In the genomic region with DNA sequence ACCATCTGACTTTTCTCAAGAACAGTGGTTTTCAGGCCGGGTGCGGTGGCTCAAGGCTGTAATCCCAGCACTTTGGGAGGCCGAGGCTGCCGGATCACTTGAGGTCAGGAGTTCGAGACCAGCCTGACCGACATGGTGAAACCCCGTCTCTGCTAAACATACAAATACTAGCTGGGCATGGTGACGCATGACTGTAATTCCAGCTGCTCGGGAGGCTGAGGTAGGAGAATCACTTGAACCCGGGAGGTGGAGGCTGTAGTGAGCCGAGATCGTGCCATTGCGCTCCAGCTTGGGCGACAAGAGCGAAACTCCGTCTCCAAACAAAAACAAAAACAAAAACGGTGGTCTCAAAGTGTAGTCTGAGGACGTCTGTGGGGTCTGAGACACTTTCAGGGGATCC, we compare ENCODE assay signal across 1 cellular context.
TF ChIP-seq lines count a peak whose summit lies in the region.
"Not testable (repeated sequence)": the region's sequence is repeated elsewhere in the genome, so short reads cannot be mapped to it uniquely, and the experiment has no call there.

No MANE protein-coding gene starts in this region.

TF ChIP-seq in K562, 482 proteins besides CTCF, POLR2A, EP300 and RAD21:
- TF ChIP-seq HDAC2 (IDR thresholded peaks at IDR 0.05) (peak; percentile 55; the same call in 1 of the 2 replicates), GTF3C2 (IDR thresholded peaks at IDR 0.05; ENCODE audit: borderline replicate concordance, extremely low read depth, insufficient read length) (peak; percentile 14), GABPB1 (CRISPR knock-in tag; IDR thresholded peaks at IDR 0.05) (peak; percentile 55; the same call in 1 of the 2 replicates), ATF3 (IDR thresholded peaks at IDR 0.05) (0 out of 2 replicates have a peak, but pooled peaks have one; percentile 23), ZNF324 (CRISPR knock-in tag; IDR thresholded peaks at IDR 0.05) (peak; percentile 26; the same call in 1 of the 2 replicates), CXXC5 (CRISPR knock-in tag; IDR thresholded peaks at IDR 0.05) (peak; percentile 16; the same call in 1 of the 2 replicates), ZNF583 (CRISPR knock-in tag; IDR thresholded peaks at IDR 0.05) (0 out of 2 replicates have a peak, but pooled peaks have one; percentile 39), HDGF (IDR thresholded peaks at IDR 0.05) (peak; percentile 93), EP400 (IDR thresholded peaks at IDR 0.05) (peak; percentile 9; the same call in 1 of the 2 replicates), ZC3H8 (IDR thresholded peaks at IDR 0.05) (peak; percentile 24; the same call in 1 of the 2 replicates), BCOR (IDR thresholded peaks at IDR 0.05) (peak; percentile 79), NFRKB (IDR thresholded peaks at IDR 0.05; ENCODE audit: low read depth) (0 out of 2 replicates have a peak, but pooled peaks have one; percentile 25), HDAC1 (IDR thresholded peaks at IDR 0.05) (0 out of 4 replicates have a peak, but pooled peaks of 1 of the 2 experiments have one; percentile 49), TAF7 (tag; IDR thresholded peaks at IDR 0.05) (0 out of 2 replicates have a peak, but pooled peaks have one; percentile 25), RBBP5 (IDR thresholded peaks at IDR 0.05; ENCODE audit: borderline replicate concordance, insufficient read depth, low read length, poor library complexity, severe bottlenecking) (peak; percentile 21), ATF7 (IDR thresholded peaks at IDR 0.05) (peak; percentile 18; the same call in 1 of the 2 replicates), MBD1 (CRISPR knock-in tag; IDR thresholded peaks at IDR 0.05) (0 out of 2 replicates have a peak, but pooled peaks have one; percentile 57), CC2D1A (IDR thresholded peaks at IDR 0.05) (0 out of 2 replicates have a peak, but pooled peaks have one; percentile 32), ADNP (tag; IDR thresholded peaks at IDR 0.05) (peak; percentile 71), DPF2 (IDR thresholded peaks at IDR 0.05) (peak; percentile 31), NKRF (IDR thresholded peaks at IDR 0.05; ENCODE audit: borderline replicate concordance) (peak; percentile 43; the same call in 1 of the 2 replicates)
- TF ChIP-seq, protein P1, sequence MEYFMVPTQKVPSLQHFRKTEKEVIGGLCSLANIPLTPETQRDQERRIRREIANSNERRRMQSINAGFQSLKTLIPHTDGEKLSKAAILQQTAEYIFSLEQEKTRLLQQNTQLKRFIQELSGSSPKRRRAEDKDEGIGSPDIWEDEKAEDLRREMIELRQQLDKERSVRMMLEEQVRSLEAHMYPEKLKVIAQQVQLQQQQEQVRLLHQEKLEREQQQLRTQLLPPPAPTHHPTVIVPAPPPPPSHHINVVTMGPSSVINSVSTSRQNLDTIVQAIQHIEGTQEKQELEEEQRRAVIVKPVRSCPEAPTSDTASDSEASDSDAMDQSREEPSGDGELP (CRISPR knock-in tag; IDR thresholded peaks at IDR 0.05; ENCODE audit: borderline replicate concordance), result peak; percentile 41; the same call in 1 of the 2 replicates
- TF ChIP-seq ATF3 (CRISPR knock-in tag; conservative IDR thresholded peaks at IDR 0.05), result not testable (repeated sequence)
- TF ChIP-seq, protein P2, sequence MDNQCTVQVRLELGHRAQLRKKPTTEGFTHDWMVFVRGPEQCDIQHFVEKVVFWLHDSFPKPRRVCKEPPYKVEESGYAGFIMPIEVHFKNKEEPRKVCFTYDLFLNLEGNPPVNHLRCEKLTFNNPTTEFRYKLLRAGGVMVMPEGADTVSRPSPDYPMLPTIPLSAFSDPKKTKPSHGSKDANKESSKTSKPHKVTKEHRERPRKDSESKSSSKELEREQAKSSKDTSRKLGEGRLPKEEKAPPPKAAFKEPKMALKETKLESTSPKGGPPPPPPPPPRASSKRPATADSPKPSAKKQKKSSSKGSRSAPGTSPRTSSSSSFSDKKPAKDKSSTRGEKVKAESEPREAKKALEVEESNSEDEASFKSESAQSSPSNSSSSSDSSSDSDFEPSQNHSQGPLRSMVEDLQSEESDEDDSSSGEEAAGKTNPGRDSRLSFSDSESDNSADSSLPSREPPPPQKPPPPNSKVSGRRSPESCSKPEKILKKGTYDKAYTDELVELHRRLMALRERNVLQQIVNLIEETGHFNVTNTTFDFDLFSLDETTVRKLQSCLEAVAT (IDR thresholded peaks at IDR 0.05), result peak; percentile 69 to 77; a peak in 2 of 4 replicates
